In genomic region chr6:52992980-52993379, GRCh38 we compare ENCODE assay signal across 1 cellular context.
TF ChIP-seq lines count a peak whose summit lies in the region.

No MANE protein-coding gene starts in this region.

TF ChIP-seq in WTC11, 78 proteins besides CTCF, POLR2A, EP300 and RAD21 (continued from another document):
- TF ChIP-seq PRDM15 (CRISPR knock-in tag; IDR thresholded peaks at IDR 0.05) (no peak), NFATC4 (CRISPR knock-in tag; IDR thresholded peaks at IDR 0.05) (no peak), ZNF121 (CRISPR knock-in tag; IDR thresholded peaks at IDR 0.05) (no peak), RELA (CRISPR knock-in tag; IDR thresholded peaks at IDR 0.05; ENCODE audit: borderline replicate concordance) (no peak), E2F4 (CRISPR knock-in tag; IDR thresholded peaks at IDR 0.05; ENCODE audit: borderline replicate concordance, low read depth) (no peak)
